Comparison of ENCODE assay signal across 10 cellular contexts in genomic region chr12:53696655-53697321, GRCh38. TPM values are rescaled to one million over a fixed set of nuclear protein-coding genes. Genes with fewer than 3 reads are reported as not detected.
DNase-seq lines count a peak whose midpoint lies in the region; ATAC-seq and TF ChIP-seq lines count a peak whose summit lies in the region.
"Had no signal": no experiment of that assay in that cellular context is flagged by ENCODE, and none has a peak within 500 bp of the region (broad histone marks: within the 10 kb centered on the region; RNA-seq: fewer than 3 reads in every experiment).

No MANE protein-coding gene starts in this region.

- no peak overlapping the region for H2BK120ac ChIP-seq in neuronal stem cell (ENCODE audit: low read depth, low read length)

- no peak for TF ChIP-seq CTCF in heart left ventricle (IDR thresholded peaks at IDR 0.05)

- no peak overlapping the region for H3K4ac ChIP-seq in neuronal stem cell (ENCODE audit: low read length)

- H3K4me3 ChIP-seq in NT2/D1 (ENCODE audit: insufficient read length, low read depth) (peak overlapping the region; percentile 24), heart left ventricle (peak overlapping the region in 10 of 12 donors; percentile 4 to 53 (median 38)), neuronal stem cell (ENCODE audit: low read length in 2 of 2) (peak overlapping the region; percentile 23 to 62)
- H3K4me3 ChIP-seq: thyroid gland had no signal

- no peak overlapping the region for H3K23ac ChIP-seq in neuronal stem cell (ENCODE audit: low read depth, low read length, poor library complexity)

- H3K4me1 ChIP-seq in ES-I3 (ENCODE audit: insufficient read depth, low read length) (no peaks in the 10 kb centered on the region; the same call in 1 of the 2 replicates), NT2/D1 (ENCODE audit: insufficient read depth, insufficient read length) (no peaks in the 10 kb centered on the region), heart left ventricle (peaks cover 0 to 23% (median 14%) of the 10 kb centered on the region in 12 donors), neuronal stem cell (ENCODE audit: control insufficient read depth in 2 of 2, insufficient read depth in 1 of 2, low read depth in 1 of 2, low read length in 2 of 2) (peaks cover 7 to 12% of the 10 kb centered on the region in 2 donors)

- 25 to 38% (median 30%) methylated on average over 24 of the region's 24 CpGs for WGBS in heart left ventricle, 4 donors
- no CpG with 5 or more reads among the region's 24 CpGs for WGBS in neuronal stem cell (ENCODE audit: extremely low coverage in 2 of 2, insufficient read length in 2 of 2, insufficient replicate concordance in 1 of 2), 2 donors

- H3K27me3 ChIP-seq in NT2/D1 (ENCODE audit: insufficient read depth, insufficient read length) = peaks cover 87% of the 10 kb centered on the region
- peaks cover 17 to 92% (median 47%) of the 10 kb centered on the region in 9 donors for H3K27me3 ChIP-seq in heart left ventricle
- H3K27me3 ChIP-seq in neuronal stem cell (ENCODE audit: control insufficient read depth in 3 of 3, insufficient read depth in 3 of 3, low read depth in 1 of 3, low read length in 3 of 3) = peaks cover 0 to 84% (median 50%) of the 10 kb centered on the region in 3 experiments

- H2BK12ac ChIP-seq in neuronal stem cell (ENCODE audit: low read length) = no peak overlapping the region

- no peak overlapping the region for H2AK5ac ChIP-seq in neuronal stem cell (ENCODE audit: low read depth, low read length)

- peak overlapping the region; percentile 75 for H2AFZ ChIP-seq in neuronal stem cell (ENCODE audit: low read length)

- intact Hi-C loops in heart left ventricle (cut with DNase I) = no loop called here

- H3K36me3 ChIP-seq in ES-I3 (ENCODE audit: insufficient read depth, low read length) (no peaks in the 10 kb centered on the region), NT2/D1 (ENCODE audit: insufficient read depth, insufficient read length, low read length) (no peaks in the 10 kb centered on the region), heart left ventricle (no peaks in the 10 kb centered on the region), neuronal stem cell (replicated peaks in 1 of 2; ENCODE audit: control insufficient read depth in 2 of 2, insufficient read depth in 2 of 2, low read length in 2 of 2) (no peaks in the 10 kb centered on the region)
- H3K36me3 ChIP-seq: thyroid gland had no signal

- no peak overlapping the region for H3K14ac ChIP-seq in neuronal stem cell (ENCODE audit: low read length)

- no peaks in the 10 kb centered on the region for H3K9me3 ChIP-seq in ES-I3 (ENCODE audit: control insufficient read depth, insufficient read depth, low read length)
- no peaks in the 10 kb centered on the region for H3K9me3 ChIP-seq in NT2/D1 (ENCODE audit: insufficient read depth, low read length)
- H3K9me3 ChIP-seq in heart left ventricle = no peaks in the 10 kb centered on the region
- H3K9me3 ChIP-seq in neuronal stem cell (replicated peaks in 1 of 2; ENCODE audit: control insufficient read depth in 2 of 2, insufficient read depth in 1 of 2, low read depth in 1 of 2, low read length in 2 of 2) = no peaks in the 10 kb centered on the region
- H3K9me3 ChIP-seq: thyroid gland had no signal

- H2BK5ac ChIP-seq in neuronal stem cell (ENCODE audit: low read length) = no peak overlapping the region

- no peak overlapping the region for H4K91ac ChIP-seq in neuronal stem cell (ENCODE audit: low read depth, low read length, poor library complexity)

- TF ChIP-seq POLR2A in heart left ventricle (IDR thresholded peaks at IDR 0.05) = no peak

- peak overlapping the region; percentile 71 for H3K4me2 ChIP-seq in neuronal stem cell (ENCODE audit: insufficient read depth, low read length, poor library complexity, severe bottlenecking)

- peak overlapping the region; percentile 59 for H3K9ac ChIP-seq in ES-I3 (ENCODE audit: low read depth, low read length)
- peak overlapping the region; percentile 51 for H3K9ac ChIP-seq in NT2/D1 (ENCODE audit: insufficient read length, low read depth)
- no peak overlapping the region for H3K9ac ChIP-seq in neuronal stem cell (ENCODE audit: low read depth, low read length, poor library complexity)

- peak in 2 of 4 donors; percentile 9 to 19 for ATAC-seq in heart left ventricle
- ATAC-seq in activated CD4-positive, CD25-positive, alpha-beta regulatory T cell treated with anti-CD3 and anti-CD28 coated beads, Interleukin-2, amount 50 U/mL, for 24 hours = no peak

- H3K27ac ChIP-seq in heart left ventricle (no peak overlapping the region), neuronal stem cell (replicated peaks; ENCODE audit: low read length) (no peak overlapping the region)
- H3K27ac ChIP-seq: thyroid gland had no signal

- H4K8ac ChIP-seq in neuronal stem cell (ENCODE audit: low read depth, low read length) = no peak overlapping the region

- H3K18ac ChIP-seq in neuronal stem cell (ENCODE audit: low read length) = no peak overlapping the region

- peaks cover 2% of the 10 kb centered on the region for H3K79me1 ChIP-seq in neuronal stem cell (ENCODE audit: low read depth, low read length)

- no peak overlapping the region for H2BK15ac ChIP-seq in neuronal stem cell (ENCODE audit: low read length)

- no peak for DNase-seq in NT2/D1 (ENCODE audit: low read depth, low spot score)
- DNase-seq in heart left ventricle = no peak
- DNase-seq in neuronal stem cell (ENCODE audit: low spot score) = no peak
- no peak for DNase-seq in cortex of kidney (lab: John Stamatoyannopoulos, UW)
- DNase-seq in cerebellum (ENCODE audit: low spot score) = no peak
- no peak for DNase-seq in activated CD4-positive, alpha-beta T cell treated with anti-CD3 and anti-CD28 coated beads for 1 hour
- DNase-seq: activated CD8-positive, alpha-beta memory T cell treated with anti-CD3 and anti-CD28 coated beads, Interleukin-2, amount 10 ng/mL, durations not matched to agents 7 days and 5 days had no signal

RNA-seq across cellular contexts. Expression of gene ATP5MC2, which starts 20.9 kb away (rescaled TPM):
- total RNA-seq in heart left ventricle = 100 to 1,000 TPM; 392 to 753 (median 520) TPM
- polyA plus RNA-seq in heart left ventricle = 100 to 1,000 TPM; 598 to 748 TPM
- 847 TPM for polyA plus RNA-seq in neuronal stem cell (2013, experiment 1 of 2)
- 851 TPM for polyA plus RNA-seq in neuronal stem cell (2013, experiment 2 of 2)
- 69.4 TPM for total RNA-seq in cerebellum

RNA-seq across cellular contexts. Expression of gene CALCOCO1, which starts 30.5 kb away (rescaled TPM):
- total RNA-seq in heart left ventricle = 100 to 1,000 TPM; 183 to 352 (median 205) TPM
- polyA plus RNA-seq in heart left ventricle = 100 to 1,000 TPM in 1 of 2 donors, 10 to 100 TPM in 1; 86.7 to 178 TPM
- polyA plus RNA-seq in neuronal stem cell (2013, experiment 1 of 2) = 27.1 TPM
- 26.1 TPM for polyA plus RNA-seq in neuronal stem cell (2013, experiment 2 of 2)
- total RNA-seq in cerebellum = 63.3 TPM

RNA-seq across cellular contexts. Expression of gene CISTR, which starts 55.0 kb away (rescaled TPM):
- total RNA-seq in heart left ventricle = 1 to 10 TPM in 7 of 9 donors, under 1 TPM in 1, not detected in 1; 0.68 to 4.4 (median 2.3) TPM
- 1 to 10 TPM in 1 of 2 donors, under 1 TPM in 1; 0.24 to 2.5 TPM for polyA plus RNA-seq in heart left ventricle
- 0.35 TPM for polyA plus RNA-seq in neuronal stem cell (2013, experiment 1 of 2)
- polyA plus RNA-seq in neuronal stem cell (2013, experiment 2 of 2) = 0.35 TPM
- total RNA-seq in cerebellum = not detected
- total RNA-seq: activated CD8-positive, alpha-beta memory T cell treated with anti-CD3 and anti-CD28 coated beads, Interleukin-2, amount 10 ng/mL, durations not matched to agents 7 days and 5 days; thyroid gland had no signal
